8 cellular contexts compared by ENCODE assay signal in genomic region chr12:50055831-50056628, GRCh38. TPM values are rescaled to one million over a fixed set of nuclear protein-coding genes. Genes with fewer than 3 reads are reported as not detected.
A peak's percentile ranks its signal among the peaks of the same experiment; 100 is the strongest.
DNase-seq lines count a peak whose midpoint lies in the region; ATAC-seq and TF ChIP-seq lines count a peak whose summit lies in the region.

No MANE protein-coding gene starts in this region.

- no peak overlapping the region for H3K9ac ChIP-seq in skeletal muscle satellite cell (ENCODE audit: low read depth, low read length)

- H3K4me2 ChIP-seq in skeletal muscle satellite cell (ENCODE audit: low read length), result peak overlapping the region; percentile 48

- H3K36me3 ChIP-seq in skeletal muscle satellite cell (ENCODE audit: insufficient read depth, low read length), result no peaks in the 10 kb centered on the region

- ATAC-seq in SK-N-SH treated with all-trans-retinoic acid at 6 μM for 48 hours (peak; percentile 65), GM21786 (IDR thresholded peaks at IDR 0.05; ENCODE audit: unreplicated experiment) (no peak), GM21367 (IDR thresholded peaks at IDR 0.05; ENCODE audit: unreplicated experiment) (no peak)

- DNase-seq in ELR (ENCODE audit: low read depth), result peak; percentile 61
- no peak for DNase-seq in Jurkat, Clone E6-1 (ENCODE audit: low read depth, low spot score)
- DNase-seq in amygdala (lab: John Stamatoyannopoulos, UW), result peak in 33 of 56 donors; percentile 9 to 69 (median 50)
- DNase-seq in hippocampal formation (lab: John Stamatoyannopoulos, UW), result peak; percentile 17 to 37

- H3K9me3 ChIP-seq in skeletal muscle satellite cell (replicated peaks; ENCODE audit: low read length), result no peaks in the 10 kb centered on the region

- H3K4me1 ChIP-seq in skeletal muscle satellite cell (ENCODE audit: control insufficient read depth, insufficient read depth, low read length), result peaks cover 6% of the 10 kb centered on the region

- peak overlapping the region; percentile 38 for H3K4me3 ChIP-seq in Jurkat, Clone E6-1 (ENCODE audit: low read length)
- no peak overlapping the region for H3K4me3 ChIP-seq in skeletal muscle satellite cell (ENCODE audit: low read length)

- peaks cover 56% of the 10 kb centered on the region for H3K27me3 ChIP-seq in skeletal muscle satellite cell (ENCODE audit: control insufficient read depth, insufficient read depth, low read length)

TF ChIP-seq in SK-N-SH treated with all-trans-retinoic acid at 6 μM for 48 hours, 23 proteins besides CTCF, POLR2A, EP300 and RAD21:
- TF ChIP-seq ESRRG (CRISPR knock-in tag; IDR thresholded peaks at IDR 0.05) (no peak), ZFP3 (CRISPR knock-in tag; IDR thresholded peaks at IDR 0.05) (no peak), CSRNP3 (CRISPR knock-in tag; IDR thresholded peaks at IDR 0.05) (no peak), ARNTL (CRISPR knock-in tag; IDR thresholded peaks at IDR 0.05; ENCODE audit: borderline replicate concordance, low read depth) (no peak), SNAI2 (CRISPR knock-in tag; IDR thresholded peaks at IDR 0.05) (no peak), ZNF565 (CRISPR knock-in tag; conservative IDR thresholded peaks at IDR 0.05; ENCODE audit: low read depth) (no peak), PPARA (CRISPR knock-in tag; IDR thresholded peaks at IDR 0.05; ENCODE audit: borderline replicate concordance) (no peak), ZNF8 (CRISPR knock-in tag; IDR thresholded peaks at IDR 0.05) (no peak), CSDC2 (CRISPR knock-in tag; IDR thresholded peaks at IDR 0.05) (no peak), RARB (CRISPR knock-in tag; IDR thresholded peaks at IDR 0.05) (no peak), TOX (CRISPR knock-in tag; IDR thresholded peaks at IDR 0.05; ENCODE audit: borderline replicate concordance) (no peak), BACH2 (CRISPR knock-in tag; IDR thresholded peaks at IDR 0.05; ENCODE audit: borderline replicate concordance) (no peak), GLIS3 (CRISPR knock-in tag; IDR thresholded peaks at IDR 0.05) (no peak)
- TF ChIP-seq, protein P1, sequence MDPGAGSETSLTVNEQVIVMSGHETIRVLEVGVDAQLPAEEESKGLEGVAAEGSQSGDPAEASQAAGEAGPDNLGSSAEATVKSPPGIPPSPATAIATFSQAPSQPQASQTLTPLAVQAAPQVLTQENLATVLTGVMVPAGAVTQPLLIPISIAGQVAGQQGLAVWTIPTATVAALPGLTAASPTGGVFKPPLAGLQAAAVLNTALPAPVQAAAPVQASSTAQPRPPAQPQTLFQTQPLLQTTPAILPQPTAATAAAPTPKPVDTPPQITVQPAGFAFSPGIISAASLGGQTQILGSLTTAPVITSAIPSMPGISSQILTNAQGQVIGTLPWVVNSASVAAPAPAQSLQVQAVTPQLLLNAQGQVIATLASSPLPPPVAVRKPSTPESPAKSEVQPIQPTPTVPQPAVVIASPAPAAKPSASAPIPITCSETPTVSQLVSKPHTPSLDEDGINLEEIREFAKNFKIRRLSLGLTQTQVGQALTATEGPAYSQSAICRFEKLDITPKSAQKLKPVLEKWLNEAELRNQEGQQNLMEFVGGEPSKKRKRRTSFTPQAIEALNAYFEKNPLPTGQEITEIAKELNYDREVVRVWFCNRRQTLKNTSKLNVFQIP (CRISPR knock-in tag; IDR thresholded peaks at IDR 0.05; ENCODE audit: borderline replicate concordance, low read depth), result no peak
- TF ChIP-seq, protein P2, sequence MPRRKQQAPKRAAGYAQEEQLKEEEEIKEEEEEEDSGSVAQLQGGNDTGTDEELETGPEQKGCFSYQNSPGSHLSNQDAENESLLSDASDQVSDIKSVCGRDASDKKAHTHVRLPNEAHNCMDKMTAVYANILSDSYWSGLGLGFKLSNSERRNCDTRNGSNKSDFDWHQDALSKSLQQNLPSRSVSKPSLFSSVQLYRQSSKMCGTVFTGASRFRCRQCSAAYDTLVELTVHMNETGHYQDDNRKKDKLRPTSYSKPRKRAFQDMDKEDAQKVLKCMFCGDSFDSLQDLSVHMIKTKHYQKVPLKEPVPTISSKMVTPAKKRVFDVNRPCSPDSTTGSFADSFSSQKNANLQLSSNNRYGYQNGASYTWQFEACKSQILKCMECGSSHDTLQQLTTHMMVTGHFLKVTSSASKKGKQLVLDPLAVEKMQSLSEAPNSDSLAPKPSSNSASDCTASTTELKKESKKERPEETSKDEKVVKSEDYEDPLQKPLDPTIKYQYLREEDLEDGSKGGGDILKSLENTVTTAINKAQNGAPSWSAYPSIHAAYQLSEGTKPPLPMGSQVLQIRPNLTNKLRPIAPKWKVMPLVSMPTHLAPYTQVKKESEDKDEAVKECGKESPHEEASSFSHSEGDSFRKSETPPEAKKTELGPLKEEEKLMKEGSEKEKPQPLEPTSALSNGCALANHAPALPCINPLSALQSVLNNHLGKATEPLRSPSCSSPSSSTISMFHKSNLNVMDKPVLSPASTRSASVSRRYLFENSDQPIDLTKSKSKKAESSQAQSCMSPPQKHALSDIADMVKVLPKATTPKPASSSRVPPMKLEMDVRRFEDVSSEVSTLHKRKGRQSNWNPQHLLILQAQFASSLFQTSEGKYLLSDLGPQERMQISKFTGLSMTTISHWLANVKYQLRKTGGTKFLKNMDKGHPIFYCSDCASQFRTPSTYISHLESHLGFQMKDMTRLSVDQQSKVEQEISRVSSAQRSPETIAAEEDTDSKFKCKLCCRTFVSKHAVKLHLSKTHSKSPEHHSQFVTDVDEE (CRISPR knock-in tag; IDR thresholded peaks at IDR 0.05), result no peak
- TF ChIP-seq, protein P3, sequence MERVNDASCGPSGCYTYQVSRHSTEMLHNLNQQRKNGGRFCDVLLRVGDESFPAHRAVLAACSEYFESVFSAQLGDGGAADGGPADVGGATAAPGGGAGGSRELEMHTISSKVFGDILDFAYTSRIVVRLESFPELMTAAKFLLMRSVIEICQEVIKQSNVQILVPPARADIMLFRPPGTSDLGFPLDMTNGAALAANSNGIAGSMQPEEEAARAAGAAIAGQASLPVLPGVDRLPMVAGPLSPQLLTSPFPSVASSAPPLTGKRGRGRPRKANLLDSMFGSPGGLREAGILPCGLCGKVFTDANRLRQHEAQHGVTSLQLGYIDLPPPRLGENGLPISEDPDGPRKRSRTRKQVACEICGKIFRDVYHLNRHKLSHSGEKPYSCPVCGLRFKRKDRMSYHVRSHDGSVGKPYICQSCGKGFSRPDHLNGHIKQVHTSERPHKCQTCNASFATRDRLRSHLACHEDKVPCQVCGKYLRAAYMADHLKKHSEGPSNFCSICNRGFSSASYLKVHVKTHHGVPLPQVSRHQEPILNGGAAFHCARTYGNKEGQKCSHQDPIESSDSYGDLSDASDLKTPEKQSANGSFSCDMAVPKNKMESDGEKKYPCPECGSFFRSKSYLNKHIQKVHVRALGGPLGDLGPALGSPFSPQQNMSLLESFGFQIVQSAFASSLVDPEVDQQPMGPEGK (CRISPR knock-in tag; IDR thresholded peaks at IDR 0.05; ENCODE audit: borderline replicate concordance), result no peak
TF ChIP-seq in SK-N-SH treated with all-trans-retinoic acid at 6 μM for 48 hours: peak in this region for 0.

RNA-seq across cellular contexts. Expression of gene ASIC1, which starts 1.4 kb away (rescaled TPM):
- 40.0 TPM for polyA plus RNA-seq in Jurkat, Clone E6-1 (2012; ENCODE audit: insufficient read depth, insufficient read length)
- total RNA-seq in skeletal muscle satellite cell (2012; rRNA removed), result 0.76 and 0.87 TPM in 2 replicates

RNA-seq across cellular contexts. Expression of gene SMARCD1, which starts 29.1 kb away (rescaled TPM):
- 141 TPM for polyA plus RNA-seq in Jurkat, Clone E6-1 (2012; ENCODE audit: insufficient read depth, insufficient read length)
- 29.9 and 39.5 TPM in 2 replicates for total RNA-seq in skeletal muscle satellite cell (2012; rRNA removed)

RNA-seq across cellular contexts. Expression of gene RACGAP1, which starts 30.7 kb away (rescaled TPM):
- 133 TPM for polyA plus RNA-seq in Jurkat, Clone E6-1 (2012; ENCODE audit: insufficient read depth, insufficient read length)
- 36.5 and 60.9 TPM in 2 replicates for total RNA-seq in skeletal muscle satellite cell (2012; rRNA removed)

RNA-seq across cellular contexts. Expression of gene GPD1, which starts 47.8 kb away (rescaled TPM):
- not detected for polyA plus RNA-seq in Jurkat, Clone E6-1 (2012; ENCODE audit: insufficient read depth, insufficient read length)
- 0.25 TPM in 1 of 2 replicates, not detected in the other for total RNA-seq in skeletal muscle satellite cell (2012; rRNA removed)

RNA-seq across cellular contexts. Expression of gene COX14, which starts 56.0 kb away (rescaled TPM):
- 63.4 TPM for polyA plus RNA-seq in Jurkat, Clone E6-1 (2012; ENCODE audit: insufficient read depth, insufficient read length)
- 31.9 and 33.6 TPM in 2 replicates for total RNA-seq in skeletal muscle satellite cell (2012; rRNA removed)
